8 cellular contexts compared by ENCODE assay signal in the genomic region with DNA sequence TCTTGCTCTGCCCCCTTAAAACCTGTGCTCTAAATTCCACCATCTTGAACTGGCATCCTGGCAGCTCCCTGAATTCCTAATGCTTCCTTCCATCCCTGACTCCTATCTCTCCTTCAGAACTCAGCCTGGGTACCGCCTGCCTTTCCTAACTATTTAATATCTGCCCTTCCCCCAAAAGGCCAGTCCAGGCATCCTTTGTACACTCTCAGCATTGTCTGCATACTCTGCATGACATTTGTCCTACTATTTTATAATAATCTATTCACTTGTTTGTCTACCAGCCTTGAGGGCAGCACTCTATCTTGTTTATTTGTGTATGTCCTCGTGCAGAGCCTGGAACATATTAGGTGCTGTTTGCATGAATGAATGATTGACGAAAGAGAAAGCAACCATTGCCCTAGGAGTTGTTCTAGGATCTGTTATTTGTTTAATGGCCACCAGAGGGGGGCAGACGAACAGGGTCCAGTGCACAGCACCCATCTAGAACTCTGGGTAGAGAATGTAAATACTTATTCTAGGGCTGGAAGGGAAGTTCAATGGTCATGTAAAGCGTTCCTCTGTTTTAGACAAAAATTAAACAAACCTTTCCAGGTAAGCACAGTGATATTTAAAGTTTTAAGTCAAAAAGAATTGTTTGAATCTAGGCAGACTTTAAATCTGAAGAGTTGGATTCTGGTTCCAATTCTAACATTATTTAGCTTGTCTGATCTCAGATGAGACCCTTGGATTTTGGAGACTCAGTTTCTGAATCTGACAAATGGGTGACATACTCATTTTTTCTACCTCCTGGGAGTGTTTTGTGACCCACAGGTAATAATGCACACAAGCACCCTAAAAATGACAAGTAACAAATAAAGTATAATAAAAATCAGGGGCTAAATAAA.
A peak's percentile ranks its signal among the peaks of the same experiment; 100 is the strongest.
DNase-seq lines count a peak whose midpoint lies in the region; ATAC-seq and TF ChIP-seq lines count a peak whose summit lies in the region.

No MANE protein-coding gene starts in this region.

- no peak overlapping the region for H3K27ac ChIP-seq in OCI-LY3 (ENCODE audit: low read length)
- no peak overlapping the region for H3K27ac ChIP-seq in prostate gland

- peak overlapping the region; percentile 60 for H3K4me2 ChIP-seq in OCI-LY3 (ENCODE audit: low read length)

- CTCF ChIA-PET in activated naive CD4-positive, alpha-beta T cell treated with anti-CD3 and anti-CD28 coated beads, Interleukin-2, amount 10 ng/mL, durations not matched to agents 7 days and 5 days (lab: Charles Lee): interaction anchor here (0.5 to 3.9 kb wide), 17 partner anchors 10 to 941 kb away, joined by 3 to 36 read pairs (median 3); no protein-coding TSS in a partner anchor

- ATAC-seq in GM19467 (IDR thresholded peaks at IDR 0.05; ENCODE audit: unreplicated experiment) (peak; percentile 95), HG03469 (IDR thresholded peaks at IDR 0.05; ENCODE audit: unreplicated experiment) (peak; percentile 90)

- no peaks in the 10 kb centered on the region for H3K27me3 ChIP-seq in OCI-LY3 (ENCODE audit: low read depth, low read length)
- no peaks in the 10 kb centered on the region for H3K27me3 ChIP-seq in prostate gland (replicated peaks; ENCODE audit: insufficient read depth)

- WGBS in prostate gland: 13% methylated on average over 5 of the region's 5 CpGs

- H3K9me3 ChIP-seq in OCI-LY3 (ENCODE audit: insufficient read depth, low read length): no peaks in the 10 kb centered on the region
- no peaks in the 10 kb centered on the region for H3K9me3 ChIP-seq in prostate gland

- peak overlapping the region; percentile 20 for H3K9ac ChIP-seq in OCI-LY3 (ENCODE audit: low read length)

- no peak overlapping the region for H3K27ac Mint-ChIP-seq in activated naive CD4-positive, alpha-beta T cell treated with anti-CD3 and anti-CD28 coated beads, Interleukin-2, amount 10 ng/mL, durations not matched to agents 7 days and 5 days
- H3K27ac Mint-ChIP-seq in glutamatergic neuron (ENCODE audit: unreplicated experiment): no peak overlapping the region

- H3K4me1 ChIP-seq in OCI-LY3 (ENCODE audit: low read length) (peaks cover 3% of the 10 kb centered on the region; the same call in 1 of the 2 replicates), prostate gland (replicated peaks) (no peaks in the 10 kb centered on the region)

- TF ChIP-seq CTCF in OCI-LY3 (IDR thresholded peaks at IDR 0.05; ENCODE audit: low read depth, low read length) (peak; percentile 93), glutamatergic neuron (IDR thresholded peaks at IDR 0.05; ENCODE audit: partially characterized antibody, unreplicated experiment) (peak; percentile 75), prostate gland (IDR thresholded peaks at IDR 0.05) (peak; percentile 51 to 83 (median 80))

- H3K79me2 ChIP-seq in OCI-LY3 (ENCODE audit: low read length): no peaks in the 10 kb centered on the region

- H3K4me3 ChIP-seq in OCI-LY3 (ENCODE audit: low read length) (peak overlapping the region; percentile 66), prostate gland (no peak overlapping the region)

- no peaks in the 10 kb centered on the region for H3K4me1 Mint-ChIP-seq in activated naive CD4-positive, alpha-beta T cell treated with anti-CD3 and anti-CD28 coated beads, Interleukin-2, amount 10 ng/mL, durations not matched to agents 7 days and 5 days
- peaks cover 5% of the 10 kb centered on the region for H3K4me1 Mint-ChIP-seq in glutamatergic neuron (ENCODE audit: low read depth, unreplicated experiment)

- H3K36me3 Mint-ChIP-seq in activated naive CD4-positive, alpha-beta T cell treated with anti-CD3 and anti-CD28 coated beads, Interleukin-2, amount 10 ng/mL, durations not matched to agents 7 days and 5 days: no peaks in the 10 kb centered on the region
- H3K36me3 Mint-ChIP-seq in glutamatergic neuron (ENCODE audit: unreplicated experiment): no peaks in the 10 kb centered on the region

- DNase-seq in EL: peak; percentile 80
- peak; percentile 55 for DNase-seq in activated naive CD4-positive, alpha-beta T cell treated with anti-CD3 and anti-CD28 coated beads, Interleukin-2, amount 10 ng/mL, durations not matched to agents 7 days and 5 days
- no peak for DNase-seq in glutamatergic neuron
- DNase-seq in prostate gland (ENCODE audit: low spot score): peak; percentile 54
- DNase-seq in mesenteric fat pad (ENCODE audit: low spot score): no peak

- H3K9me3 Mint-ChIP-seq in activated naive CD4-positive, alpha-beta T cell treated with anti-CD3 and anti-CD28 coated beads, Interleukin-2, amount 10 ng/mL, durations not matched to agents 7 days and 5 days: no peaks in the 10 kb centered on the region
- no peaks in the 10 kb centered on the region for H3K9me3 Mint-ChIP-seq in glutamatergic neuron (ENCODE audit: unreplicated experiment)

- TF ChIP-seq POLR2A in prostate gland (IDR thresholded peaks at IDR 0.05): no peak

- intact Hi-C loops in prostate gland (cut with DNase I): loop anchor here (1.0 to 10.0 kb wide), 3 partner anchors 130 to 234 kb away; no protein-coding TSS in a partner anchor

- H4K20me1 ChIP-seq in OCI-LY3 (ENCODE audit: insufficient read depth, low read length): no peaks in the 10 kb centered on the region

- H3K36me3 ChIP-seq in OCI-LY3 (replicated peaks; ENCODE audit: low read depth, low read length) (no peaks in the 10 kb centered on the region), prostate gland (no peaks in the 10 kb centered on the region)

- H3K27me3 Mint-ChIP-seq in activated naive CD4-positive, alpha-beta T cell treated with anti-CD3 and anti-CD28 coated beads, Interleukin-2, amount 10 ng/mL, durations not matched to agents 7 days and 5 days: peaks cover 3% of the 10 kb centered on the region
- no peaks in the 10 kb centered on the region for H3K27me3 Mint-ChIP-seq in glutamatergic neuron (ENCODE audit: unreplicated experiment)

- no peak overlapping the region for H3K4me3 Mint-ChIP-seq in activated naive CD4-positive, alpha-beta T cell treated with anti-CD3 and anti-CD28 coated beads, Interleukin-2, amount 10 ng/mL, durations not matched to agents 7 days and 5 days
- no peak overlapping the region for H3K4me3 Mint-ChIP-seq in glutamatergic neuron (ENCODE audit: unreplicated experiment)

- H2AFZ ChIP-seq in OCI-LY3 (ENCODE audit: low read depth, low read length): peak overlapping the region; percentile 66

Comparison
In these comparisons a context has a peak if more than half of its experiments do, and no peak if none do; other contexts are left out.
1. DNase-seq: peak in EL (single experiment), activated naive CD4-positive, alpha-beta T cell treated with anti-CD3 and anti-CD28 coated beads, Interleukin-2, amount 10 ng/mL, durations not matched to agents 7 days and 5 days (single experiment) and prostate gland (single experiment); none in glutamatergic neuron (single experiment) and mesenteric fat pad (single experiment).
2. Peak in every context shown above with its lines, with median percentiles within 50 percentile points of each other: CTCF ChIP-seq.